Comparison of ENCODE assay signal across 32 cellular contexts in genomic region chr5:127827451-127827850, GRCh38.
"Had no signal": no experiment of that assay in that cellular context is flagged by ENCODE, and none has a peak within 500 bp of the region (broad histone marks: within the 10 kb centered on the region; RNA-seq: fewer than 3 reads in every experiment).

No MANE protein-coding gene starts in this region.

- ATAC-seq: activated CD8-positive, alpha-beta memory T cell treated with anti-CD3 and anti-CD28 coated beads, Interleukin-2, amount 10 ng/mL, durations not matched to agents 7 days and 5 days; activated naive CD8-positive, alpha-beta T cell treated with anti-CD3 and anti-CD28 coated beads, Interleukin-2, amount 50 U/mL, for 24 hours; Right ventricle myocardium inferior; SK-N-SH treated with all-trans-retinoic acid at 6 μM for 48 hours had no signal

- DNase-seq: activated CD4-positive, alpha-beta memory T cell treated with anti-CD3 and anti-CD28 coated beads, Interleukin-2, amount 10 ng/mL, durations not matched to agents 7 days and 5 days; activated CD4-positive, alpha-beta T cell treated with anti-CD3 and anti-CD28 coated beads for 1 hour; activated CD4-positive, alpha-beta T cell treated with anti-CD3 and anti-CD28 coated beads for 48 hours; activated CD4-positive, CD25-positive, alpha-beta regulatory T cell; activated CD8-positive, alpha-beta memory T cell treated with anti-CD3 and anti-CD28 coated beads for 24 hours; activated CD8-positive, alpha-beta memory T cell treated with anti-CD3 and anti-CD28 coated beads, Interleukin-2, amount 10 ng/mL, durations not matched to agents 7 days and 5 days; activated CD8-positive, alpha-beta memory T cell treated with anti-CD3 and anti-CD28 coated beads, Interleukin-2, amount 50 U/mL, for 48 hours; activated effector memory CD4-positive, alpha-beta T cell treated with Interleukin-2 at 50 U/mL for 16 hours; activated naive CD4-positive, alpha-beta T cell treated with anti-CD3 and anti-CD28 coated beads, Interleukin-2, amount 10 ng/mL, durations not matched to agents 7 days and 5 days; activated naive CD8-positive, alpha-beta T cell treated with anti-CD3 and anti-CD28 coated beads, Interleukin-2, amount 50 U/mL, for 24 hours; activated T-cell treated with anti-CD3 and anti-CD28 coated beads, Interleukin-2, amount 50 U/mL, for 48 hours; anterior cingulate cortex; caudate nucleus; cerebellar nuclear complex; NCI-H1105; NCI-H1417 treated with DMSO at 0.1 percent for 48 hours; NCI-H1694 treated with DMSO at 0.1 percent for 48 hours; NCI-H2029; NCI-H345; NCI-H524 treated with DMSO at 0.1 percent for 48 hours; NK-92 treated with Interleukin-12 subunit alpha and Interleukin-12 subunit beta, amount 100 ng/mL, for 24 hours; PC-3; SIG-M5; SW 1271; T-helper 1 cell; T-helper 2 cell; T-helper 9 cell; WERI-Rb-1 had no signal

- H3K4me2 ChIP-seq: KMS-11 had no signal

- H3K36me3 ChIP-seq: WERI-Rb-1 had no signal

- H3K27ac ChIP-seq: KMS-11, RWPE1, WERI-Rb-1 had no signal

- H3K9ac ChIP-seq: KMS-11 had no signal
